In genomic region chr1:45622891-45623394, GRCh38 we compare ENCODE assay signal across 15 cellular contexts. TPM values are rescaled to one million over a fixed set of nuclear protein-coding genes. Genes with fewer than 3 reads are reported as not detected.
DNase-seq lines count a peak whose midpoint lies in the region; ATAC-seq and TF ChIP-seq lines count a peak whose summit lies in the region.
"Had no signal": no experiment of that assay in that cellular context is flagged by ENCODE, and none has a peak within 500 bp of the region (broad histone marks: within the 10 kb centered on the region; RNA-seq: fewer than 3 reads in every experiment).

No MANE protein-coding gene starts in this region.

- peaks cover 41 to 59% of the 10 kb centered on the region in 2 donors for H3K36me3 Mint-ChIP-seq in stimulated activated naive B cell treated with anti-CD40 and anti-IgM and Interleukin-4, amounts not matched to agents 10 μg/mL and 1 μg/mL and 100 μg/mL, for 72 hours

- H3K4me3 ChIP-seq in GM06990 (replicated peaks; ENCODE audit: low read depth, low read length) = no peak overlapping the region
- no peak overlapping the region for H3K4me3 ChIP-seq in ectodermal cell (ENCODE audit: insufficient read depth, low read depth, low read length)
- peak overlapping the region in 1 of 4 donors; percentile 17 for H3K4me3 ChIP-seq in Peyer's patch
- H3K4me3 ChIP-seq: BLaER1 treated with 17β-estradiol and CSF1 and Interleukin-3, amounts not matched to agents 10 nM and 100 nM had no signal

- peaks cover 29% of the 10 kb centered on the region for H3K36me3 ChIP-seq in GM06990 (ENCODE audit: control insufficient read depth, insufficient read depth, low read length)
- peaks cover 20% of the 10 kb centered on the region for H3K36me3 ChIP-seq in ectodermal cell (ENCODE audit: control insufficient read depth, insufficient read depth, low read length)
- peaks cover 0 to 42% (median 0%) of the 10 kb centered on the region in 3 donors for H3K36me3 ChIP-seq in Peyer's patch

- TF ChIP-seq CTCF in GM06990 (IDR thresholded peaks at IDR 0.05; ENCODE audit: insufficient read depth, low read length, poor library complexity, severe bottlenecking) = no peak
- no peak for TF ChIP-seq CTCF in Peyer's patch (IDR thresholded peaks at IDR 0.05)

- H3K9me3 ChIP-seq in ectodermal cell (ENCODE audit: control insufficient read depth, low read length) = no peaks in the 10 kb centered on the region
- H3K9me3 ChIP-seq in Peyer's patch = no peaks in the 10 kb centered on the region
- H3K9me3 ChIP-seq: BLaER1 treated with 17β-estradiol and CSF1 and Interleukin-3, amounts not matched to agents 10 nM and 100 nM had no signal

- WGBS in ectodermal cell, 2 experiments = 94 to 95% methylated on average over 49 of the region's 49 CpGs

- H3K4me1 Mint-ChIP-seq in stimulated activated naive B cell treated with anti-CD40 and anti-IgM and Interleukin-4, amounts not matched to agents 10 μg/mL and 1 μg/mL and 100 μg/mL, for 72 hours = peaks cover 5 to 12% of the 10 kb centered on the region in 2 donors

- H3K27ac ChIP-seq in ectodermal cell (ENCODE audit: insufficient read depth, low read depth, low read length, poor library complexity, severe bottlenecking) = peak overlapping the region; percentile 1
- H3K27ac ChIP-seq in Peyer's patch = no peak overlapping the region
- H3K27ac ChIP-seq: parathyroid adenoma had no signal

- H3K27me3 Mint-ChIP-seq in stimulated activated naive B cell treated with anti-CD40 and anti-IgM and Interleukin-4, amounts not matched to agents 10 μg/mL and 1 μg/mL and 100 μg/mL, for 72 hours = no peaks in the 10 kb centered on the region
- H3K27me3 Mint-ChIP-seq: T-cell had no signal

- H3K4me3 Mint-ChIP-seq in stimulated activated naive B cell treated with anti-CD40 and anti-IgM and Interleukin-4, amounts not matched to agents 10 μg/mL and 1 μg/mL and 100 μg/mL, for 72 hours = no peak overlapping the region
- H3K4me3 Mint-ChIP-seq: T-cell had no signal

- no peak for ATAC-seq in stimulated activated naive B cell treated with anti-CD40 and anti-IgM and Interleukin-4, amounts not matched to agents 10 μg/mL and 1 μg/mL and 100 μg/mL, for 72 hours (replicated peaks)
- ATAC-seq in HG03196 (IDR thresholded peaks at IDR 0.05; ENCODE audit: unreplicated experiment) = no peak

- no peaks in the 10 kb centered on the region for H3K9me3 Mint-ChIP-seq in stimulated activated naive B cell treated with anti-CD40 and anti-IgM and Interleukin-4, amounts not matched to agents 10 μg/mL and 1 μg/mL and 100 μg/mL, for 72 hours
- H3K9me3 Mint-ChIP-seq: T-cell had no signal

- H3K27ac Mint-ChIP-seq in stimulated activated naive B cell treated with anti-CD40 and anti-IgM and Interleukin-4, amounts not matched to agents 10 μg/mL and 1 μg/mL and 100 μg/mL, for 72 hours = peak overlapping the region; percentile 47
- H3K27ac Mint-ChIP-seq: T-cell had no signal

- H3K27me3 ChIP-seq in GM06990 (replicated peaks; ENCODE audit: control insufficient read depth, insufficient read depth, low read length) = no peaks in the 10 kb centered on the region
- H3K27me3 ChIP-seq in ectodermal cell (ENCODE audit: control insufficient read depth, insufficient read depth, low read length, poor library complexity, severe bottlenecking) = no peaks in the 10 kb centered on the region
- no peaks in the 10 kb centered on the region for H3K27me3 ChIP-seq in Peyer's patch
- H3K27me3 ChIP-seq: BLaER1 treated with 17β-estradiol and CSF1 and Interleukin-3, amounts not matched to agents 10 nM and 100 nM had no signal

- no peak for TF ChIP-seq POLR2A in Peyer's patch (IDR thresholded peaks at IDR 0.05)

- no peaks in the 10 kb centered on the region for H3K4me1 ChIP-seq in ectodermal cell (ENCODE audit: control insufficient read depth, insufficient read depth, low read length)
- peaks cover 0 to 8% (median 0%) of the 10 kb centered on the region in 4 donors for H3K4me1 ChIP-seq in Peyer's patch
- H3K4me1 ChIP-seq: parathyroid adenoma had no signal

- DNase-seq in GM06990 (ENCODE audit: extremely low read depth, insufficient read length) = peak; percentile 16
- peak; percentile 53 for DNase-seq in left kidney (ENCODE audit: low read depth, low spot score)
- DNase-seq in stimulated activated naive B cell treated with anti-CD40 and anti-IgM and Interleukin-4, amounts not matched to agents 10 μg/mL and 1 μg/mL and 100 μg/mL, for 72 hours = no peak
- DNase-seq in Peyer's patch = no peak
- no peak for DNase-seq in NCI-H1436 (lab: John Stamatoyannopoulos, UW)
- DNase-seq in DMS 273 (lab: John Stamatoyannopoulos, UW; ENCODE audit: unreplicated experiment) = no peak
- DNase-seq: activated CD4-positive, alpha-beta T cell treated with anti-CD3 and anti-CD28 coated beads for 1 hour; EL; head of caudate nucleus; NCI-H2171 treated with DMSO at 0.1 percent for 48 hours; T-cell had no signal

RNA-seq across cellular contexts. Expression of gene CCDC17, which starts 0.9 kb away (rescaled TPM):
- 2.1 TPM for polyA plus RNA-seq in ectodermal cell (2013, experiment 1 of 4)
- polyA plus RNA-seq in ectodermal cell (2013, experiment 2 of 4) = 1.00 TPM
- polyA plus RNA-seq in ectodermal cell (2013, experiment 3 of 4) = 1.1 TPM
- 1.6 TPM for polyA plus RNA-seq in ectodermal cell (2013, experiment 4 of 4)
- total RNA-seq in Peyer's patch = 10 to 100 TPM in 3 of 4 donors, 1 to 10 TPM in 1; 5.0 to 17.3 (median 15.7) TPM

RNA-seq across cellular contexts. Expression of gene NASP, which starts 39.1 kb away (rescaled TPM):
- polyA plus RNA-seq in ectodermal cell (2013, experiment 1 of 4) = 754 TPM
- 747 TPM for polyA plus RNA-seq in ectodermal cell (2013, experiment 2 of 4)
- 491 TPM for polyA plus RNA-seq in ectodermal cell (2013, experiment 3 of 4)
- 525 TPM for polyA plus RNA-seq in ectodermal cell (2013, experiment 4 of 4)
- 100 to 1,000 TPM in 1 of 4 donors, 10 to 100 TPM in 3; 31.3 to 194 (median 63.8) TPM for total RNA-seq in Peyer's patch

Comparison
In these comparisons a context has a peak if more than half of its experiments do, and no peak if none do; other contexts are left out.
1. DNase-seq: peak in GM06990 (single experiment) and left kidney (single experiment); none in stimulated activated naive B cell treated with anti-CD40 and anti-IgM and Interleukin-4, amounts not matched to agents 10 μg/mL and 1 μg/mL and 100 μg/mL, for 72 hours (single experiment), Peyer's patch (0 of 3), NCI-H1436 (single experiment) and DMS 273 (single experiment).